Comparison of ENCODE assay signal across 18 cellular contexts in the genomic region with DNA sequence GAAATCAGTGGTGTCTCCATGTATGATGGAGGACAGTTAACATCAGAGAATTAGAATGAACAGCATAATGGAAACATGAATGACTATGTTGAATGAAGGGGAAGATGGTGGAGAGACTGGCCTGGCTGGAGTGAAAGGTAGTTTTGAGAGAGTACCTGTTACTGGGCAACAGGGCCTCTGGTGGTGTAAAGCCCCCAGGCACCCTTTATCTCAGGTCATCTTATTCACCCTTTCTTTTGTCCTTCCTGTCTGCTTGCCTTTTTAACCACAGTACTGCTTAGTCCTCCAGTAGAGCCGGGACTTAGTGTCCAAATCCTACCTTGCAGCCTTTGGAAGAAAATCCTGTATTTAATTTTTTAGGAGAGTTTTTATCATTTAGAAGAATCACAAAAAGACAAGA. TPM values are rescaled to one million over a fixed set of nuclear protein-coding genes. Genes with fewer than 3 reads are reported as not detected.
DNase-seq lines count a peak whose midpoint lies in the region; ATAC-seq and TF ChIP-seq lines count a peak whose summit lies in the region.
"Had no signal": no experiment of that assay in that cellular context is flagged by ENCODE, and none has a peak within 500 bp of the region (broad histone marks: within the 10 kb centered on the region; RNA-seq: fewer than 3 reads in every experiment).

No MANE protein-coding gene starts in this region.

- ATAC-seq in activated naive CD4-positive, alpha-beta T cell treated with anti-CD3 and anti-CD28 coated beads, Interleukin-2, amount 50 U/mL, for 72 hours = no peak
- ATAC-seq in activated T-helper 17 cell treated with anti-CD3 and anti-CD28 coated beads, Interleukin-2, amount 50 U/mL, for 72 hours (replicated peaks) = no peak
- ATAC-seq in stimulated activated effector memory CD8-positive, alpha-beta T cell treated with anti-CD3 and anti-CD28 coated beads, Interleukin-12 subunit alpha, Interleukin-12 subunit beta, amount 100 ng/mL, for 72 hours = no peak
- ATAC-seq: CD8-positive, alpha-beta T cell had no signal

- no peak overlapping the region for H3K27ac ChIP-seq in endodermal cell (ENCODE audit: low read depth, low read length)
- H3K27ac ChIP-seq: HL-60, PC-9 had no signal

- H3K9me3 Mint-ChIP-seq in activated naive CD4-positive, alpha-beta T cell treated with anti-CD3 and anti-CD28 coated beads, Interleukin-2, amount 50 U/mL, for 72 hours = no peaks in the 10 kb centered on the region
- no peaks in the 10 kb centered on the region for H3K9me3 Mint-ChIP-seq in activated T-helper 17 cell treated with anti-CD3 and anti-CD28 coated beads, Interleukin-2, amount 50 U/mL, for 72 hours
- no peaks in the 10 kb centered on the region for H3K9me3 Mint-ChIP-seq in endodermal cell
- no peaks in the 10 kb centered on the region for H3K9me3 Mint-ChIP-seq in stimulated activated effector memory CD8-positive, alpha-beta T cell treated with anti-CD3 and anti-CD28 coated beads, Interleukin-12 subunit alpha, Interleukin-12 subunit beta, amount 100 ng/mL, for 72 hours
- H3K9me3 Mint-ChIP-seq: CD8-positive, alpha-beta T cell had no signal

- no peak overlapping the region for H3K4me3 ChIP-seq in endodermal cell (ENCODE audit: low read length)
- H3K4me3 ChIP-seq: PC-9 had no signal

- no peak for DNase-seq in activated naive CD4-positive, alpha-beta T cell treated with anti-CD3 and anti-CD28 coated beads, Interleukin-2, amount 50 U/mL, for 72 hours (ENCODE audit: low spot score in 2 of 2)
- DNase-seq in activated naive CD4-positive, alpha-beta T cell treated with anti-CD3 and anti-CD28 coated beads, Interleukin-2, amount 50 U/mL, for 16 hours = no peak
- DNase-seq in endodermal cell (no peak), NCI-H446 (lab: John Stamatoyannopoulos, UW) (no peak), cortex of kidney (lab: John Stamatoyannopoulos, UW) (no peak)
- DNase-seq in stimulated activated effector memory CD8-positive, alpha-beta T cell treated with anti-CD3 and anti-CD28 coated beads, Interleukin-12 subunit alpha, Interleukin-12 subunit beta, amount 100 ng/mL, for 72 hours (ENCODE audit: low spot score in 2 of 2) = no peak
- DNase-seq: BE2C; CD8-positive, alpha-beta T cell; DMS79 treated with DMSO at 0.1 percent for 48 hours; GDM1; KBM-7; NCI-H1048; NCI-H146; NCI-H2107; NCI-H226; PC-9 had no signal

- H3K9me3 ChIP-seq in endodermal cell (ENCODE audit: control insufficient read depth, low read length) = no peaks in the 10 kb centered on the region
- H3K9me3 ChIP-seq: BE2C had no signal

- no peaks in the 10 kb centered on the region for H3K27me3 Mint-ChIP-seq in activated T-helper 17 cell treated with anti-CD3 and anti-CD28 coated beads, Interleukin-2, amount 50 U/mL, for 72 hours
- H3K27me3 Mint-ChIP-seq in endodermal cell (ENCODE audit: insufficient read depth) = no peaks in the 10 kb centered on the region

- H3K36me3 Mint-ChIP-seq in activated naive CD4-positive, alpha-beta T cell treated with anti-CD3 and anti-CD28 coated beads, Interleukin-2, amount 50 U/mL, for 72 hours = peaks cover 8 to 48% of the 10 kb centered on the region in 2 donors
- H3K36me3 Mint-ChIP-seq in activated T-helper 17 cell treated with anti-CD3 and anti-CD28 coated beads, Interleukin-2, amount 50 U/mL, for 72 hours (ENCODE audit: low read depth) = peaks cover 98% of the 10 kb centered on the region
- H3K36me3 Mint-ChIP-seq in endodermal cell (ENCODE audit: low read depth) = peaks cover 69% of the 10 kb centered on the region
- H3K36me3 Mint-ChIP-seq in stimulated activated effector memory CD8-positive, alpha-beta T cell treated with anti-CD3 and anti-CD28 coated beads, Interleukin-12 subunit alpha, Interleukin-12 subunit beta, amount 100 ng/mL, for 72 hours = peaks cover 97% of the 10 kb centered on the region

- peak; percentile 13 for TF ChIP-seq CTCF in endodermal cell (conservative IDR thresholded peaks at IDR 0.05)

- 88% methylated on average over 1 of the region's 1 CpG; no CpG with 5 or more reads in 1 of the 2 experiments for WGBS in endodermal cell (ENCODE audit: insufficient coverage in 1 of 2, insufficient read length in 1 of 2), 2 experiments

- H3K9ac ChIP-seq in endodermal cell (ENCODE audit: extremely low read depth, low read length, poor library complexity, severe bottlenecking) = no peak overlapping the region

- no peaks in the 10 kb centered on the region for H3K4me1 ChIP-seq in endodermal cell (ENCODE audit: control insufficient read depth, insufficient read depth, low read length)

- H3K27me3 ChIP-seq in endodermal cell (ENCODE audit: control insufficient read depth, insufficient read depth, low read length, poor library complexity, severe bottlenecking) = no peaks in the 10 kb centered on the region
- H3K27me3 ChIP-seq: BE2C had no signal

- peaks cover 38% of the 10 kb centered on the region for H3K4me1 Mint-ChIP-seq in activated T-helper 17 cell treated with anti-CD3 and anti-CD28 coated beads, Interleukin-2, amount 50 U/mL, for 72 hours
- peaks cover 7% of the 10 kb centered on the region for H3K4me1 Mint-ChIP-seq in endodermal cell
- H3K4me1 Mint-ChIP-seq in stimulated activated effector memory CD8-positive, alpha-beta T cell treated with anti-CD3 and anti-CD28 coated beads, Interleukin-12 subunit alpha, Interleukin-12 subunit beta, amount 100 ng/mL, for 72 hours = peaks cover 65% of the 10 kb centered on the region

- H3K27ac Mint-ChIP-seq in activated naive CD4-positive, alpha-beta T cell treated with anti-CD3 and anti-CD28 coated beads, Interleukin-2, amount 50 U/mL, for 72 hours = peak overlapping the region; percentile 12 to 48
- H3K27ac Mint-ChIP-seq in activated T-helper 17 cell treated with anti-CD3 and anti-CD28 coated beads, Interleukin-2, amount 50 U/mL, for 72 hours = peak overlapping the region; percentile 37
- H3K27ac Mint-ChIP-seq in endodermal cell = no peak overlapping the region
- H3K27ac Mint-ChIP-seq in stimulated activated effector memory CD8-positive, alpha-beta T cell treated with anti-CD3 and anti-CD28 coated beads, Interleukin-12 subunit alpha, Interleukin-12 subunit beta, amount 100 ng/mL, for 72 hours = peak overlapping the region; percentile 12
- H3K27ac Mint-ChIP-seq: CD8-positive, alpha-beta T cell had no signal

- no peak overlapping the region for H3K4me3 Mint-ChIP-seq in activated T-helper 17 cell treated with anti-CD3 and anti-CD28 coated beads, Interleukin-2, amount 50 U/mL, for 72 hours
- H3K4me3 Mint-ChIP-seq in endodermal cell = no peak overlapping the region
- no peak overlapping the region for H3K4me3 Mint-ChIP-seq in stimulated activated effector memory CD8-positive, alpha-beta T cell treated with anti-CD3 and anti-CD28 coated beads, Interleukin-12 subunit alpha, Interleukin-12 subunit beta, amount 100 ng/mL, for 72 hours
- H3K4me3 Mint-ChIP-seq: CD8-positive, alpha-beta T cell had no signal

- peaks cover 93% of the 10 kb centered on the region for H3K36me3 ChIP-seq in endodermal cell (ENCODE audit: control insufficient read depth, insufficient read depth, low read length)

RNA-seq across cellular contexts. Expression of a gene that starts 6.2 kb away (rescaled TPM):
- total RNA-seq in activated naive CD4-positive, alpha-beta T cell treated with anti-CD3 and anti-CD28 coated beads, Interleukin-2, amount 50 U/mL, for 72 hours = 10 to 100 TPM; 69.1 to 71.7 TPM
- total RNA-seq in activated T-helper 17 cell treated with anti-CD3 and anti-CD28 coated beads, Interleukin-2, amount 50 U/mL, for 72 hours = 10 to 100 TPM; 63.6 to 84.0 TPM
- 10 to 100 TPM; 81.4 to 92.6 TPM for total RNA-seq in endodermal cell
- 57.5 TPM for polyA plus RNA-seq in endodermal cell (2013, experiment 1 of 2)
- polyA plus RNA-seq in endodermal cell (2013, experiment 2 of 2) = 59.7 TPM
